In genomic region chr11:118171274-118172062, GRCh38 we compare ENCODE assay signal across 8 cellular contexts. TPM values are rescaled to one million over a fixed set of nuclear protein-coding genes. Genes with fewer than 3 reads are reported as not detected.
DNase-seq lines count a peak whose midpoint lies in the region; ATAC-seq and TF ChIP-seq lines count a peak whose summit lies in the region.

No MANE protein-coding gene starts in this region.

- H3K27me3 ChIP-seq in adipocyte (replicated peaks; ENCODE audit: control insufficient read depth, insufficient read depth, low read length) (peaks cover 72% of the 10 kb centered on the region), psoas muscle (ENCODE audit: insufficient read depth in 3 of 3, low read length in 2 of 3) (no peaks in the 10 kb centered on the region), uterus (no peaks in the 10 kb centered on the region)

- intact Hi-C loops in left cardiac atrium (cut with DNase I) (no loop called here), psoas muscle (cut with DNase I) (loop anchor here (1.0 kb wide), 2 partner anchors 25 to 26 kb away; no protein-coding TSS in a partner anchor), uterus (cut with DNase I; ENCODE audit: low total_unique reads) (no loop called here)

- H3K36me3 ChIP-seq in adipocyte (ENCODE audit: control insufficient read depth, insufficient read depth, low read length, severe bottlenecking) (no peaks in the 10 kb centered on the region), psoas muscle (ENCODE audit: insufficient read depth in 1 of 2, low read depth in 1 of 2) (no peaks in the 10 kb centered on the region), uterus (no peaks in the 10 kb centered on the region)

- H3K27ac ChIP-seq in psoas muscle (no peak overlapping the region), uterus (no peak overlapping the region)

- H3K4me1 ChIP-seq in adipocyte (ENCODE audit: control insufficient read depth, insufficient read depth, low read length) (no peaks in the 10 kb centered on the region), psoas muscle (peaks cover 12% of the 10 kb centered on the region), uterus (peaks cover 0 to 3% of the 10 kb centered on the region in 2 donors)

- peak; percentile 56 to 79 for ATAC-seq in left cardiac atrium
- ATAC-seq in psoas muscle: peak; percentile 56 to 81 (median 72)

- 5 to 8% (median 6%) methylated on average over 29 of the region's 29 CpGs for WGBS in psoas muscle, 3 donors

- TF ChIP-seq POLR2A in uterus (IDR thresholded peaks at IDR 0.05): no peak

- DNase-seq in GDM1 (lab: John Stamatoyannopoulos, UW) (peak; percentile 57), M059J (ENCODE audit: low read depth) (peak; percentile 48), SW480 (ENCODE audit: low spot score) (peak; percentile 39), adipocyte (ENCODE audit: low read depth) (peak; percentile 85), left cardiac atrium (peak; percentile 78), psoas muscle (peak; percentile 65 to 83), uterus (peak; percentile 71), KG1 (lab: John Stamatoyannopoulos, UW) (no peak)

- H3K9me3 ChIP-seq in adipocyte (ENCODE audit: control insufficient read depth, low read length) (no peaks in the 10 kb centered on the region), psoas muscle (no peaks in the 10 kb centered on the region), uterus (no peaks in the 10 kb centered on the region)

- no peak overlapping the region for H3K4me3 ChIP-seq in adipocyte (ENCODE audit: low read length)
- H3K4me3 ChIP-seq in psoas muscle: peak overlapping the region; percentile 33
- H3K4me3 ChIP-seq in uterus: no peak overlapping the region

- no peak overlapping the region for H3K9ac ChIP-seq in adipocyte (ENCODE audit: low read length)

- TF ChIP-seq CTCF in psoas muscle (IDR thresholded peaks at IDR 0.05): peak; percentile 91
- peak; percentile 82 to 88 (median 85) for TF ChIP-seq CTCF in uterus (IDR thresholded peaks at IDR 0.05)

RNA-seq across cellular contexts. Expression of gene SCN2B, which starts 5.0 kb away (rescaled TPM):
- total RNA-seq in M059J (2014; rRNA removed; shearing (Covaris generic)): 0.05 and 0.32 TPM in 2 replicates
- total RNA-seq in left cardiac atrium: 10 to 100 TPM in 1 of 2 donors, 1 to 10 TPM in 1; 3.3 to 10.1 TPM
- 1 to 10 TPM in 3 of 4 donors, under 1 TPM in 1; 0.40 to 6.6 (median 1.8) TPM for total RNA-seq in psoas muscle
- polyA plus RNA-seq in psoas muscle: under 1 TPM; 0.09 to 0.51 (median 0.23) TPM
- total RNA-seq in uterus: 1 to 10 TPM in 1 of 4 donors, under 1 TPM in 1, not detected in 2; 0.37 to 9.3 TPM

RNA-seq across cellular contexts. Expression of gene SCN4B, which starts 18.8 kb away (rescaled TPM):
- total RNA-seq in M059J (2014; rRNA removed; shearing (Covaris generic)): 17.2 and 26.1 TPM in 2 replicates
- total RNA-seq in left cardiac atrium (10 to 100 TPM in 1 of 2 donors, 1 to 10 TPM in 1; 5.9 to 11.3 TPM), psoas muscle (10 to 100 TPM in 1 of 4 donors, 1 to 10 TPM in 3; 5.1 to 15.1 (median 7.8) TPM), uterus (1 to 10 TPM; 1.8 to 7.3 (median 2.5) TPM)
- polyA plus RNA-seq in psoas muscle: 1 to 10 TPM; 3.6 to 6.3 (median 4.1) TPM

RNA-seq across cellular contexts. Expression of gene JAML, which starts 53.3 kb away (rescaled TPM):
- total RNA-seq in M059J (2014; rRNA removed; shearing (Covaris generic)): not detected in 2 replicates
- total RNA-seq in left cardiac atrium (1 to 10 TPM; 2.5 to 5.3 TPM), psoas muscle (1 to 10 TPM in 2 of 4 donors, under 1 TPM in 2; 0.48 to 1.8 (median 1.1) TPM), uterus (1 to 10 TPM; 1.2 to 9.1 (median 5.6) TPM)
- under 1 TPM; 0.21 to 0.36 (median 0.25) TPM for polyA plus RNA-seq in psoas muscle

Comparison
In these comparisons a context has a peak if more than half of its experiments do, and no peak if none do; other contexts are left out.
1. intact Hi-C loops: an anchor here in psoas muscle (1.0 kb wide); none called in left cardiac atrium and uterus.